Comparison of ENCODE assay signal across 1 cellular context in genomic region chr12:128818065-128819022, GRCh38.
TF ChIP-seq lines count a peak whose summit lies in the region.

No MANE protein-coding gene starts in this region.

TF ChIP-seq in GM12878, 131 proteins besides CTCF, POLR2A, EP300 and RAD21 (continued from another document and continues in another):
- TF ChIP-seq E4F1 (IDR thresholded peaks at IDR 0.05; ENCODE audit: borderline replicate concordance, partially characterized antibody): no peak
- no peak; a peak in 1 of 4 replicates for TF ChIP-seq IKZF2 (IDR thresholded peaks at IDR 0.05)
- no peak for TF ChIP-seq TAF1 (IDR thresholded peaks at IDR 0.05; ENCODE audit: borderline replicate concordance, low read depth, low read length)
- no peak for TF ChIP-seq NR2C1 (IDR thresholded peaks at IDR 0.05)
- no peak for TF ChIP-seq CHD4 (IDR thresholded peaks at IDR 0.05)
- no peak for TF ChIP-seq SRF (IDR thresholded peaks at IDR 0.05; ENCODE audit: low read depth in 2 of 2, low read length in 2 of 2)
- no peak for TF ChIP-seq PRDM15 (CRISPR knock-in tag; IDR thresholded peaks at IDR 0.05)
- 0 out of 2 replicates have a peak, but pooled peaks have one; percentile 61 for TF ChIP-seq ZBTB4 (CRISPR knock-in tag; IDR thresholded peaks at IDR 0.05)
- TF ChIP-seq KAT2A (conservative IDR thresholded peaks at IDR 0.05; ENCODE audit: control insufficient read depth, low read depth, low read length): no peak
- 0 out of 2 replicates have a peak, but pooled peaks have one; percentile 8 for TF ChIP-seq MXI1 (IDR thresholded peaks at IDR 0.05; ENCODE audit: low read depth, low read length)
- no peak for TF ChIP-seq E2F4 (IDR thresholded peaks at IDR 0.05; ENCODE audit: low read depth, low read length)
- TF ChIP-seq USF1 (IDR thresholded peaks at IDR 0.05; ENCODE audit: borderline replicate concordance, extremely low read length, insufficient read depth, low read depth, low read length): no peak
- 0 out of 2 replicates have a peak, but pooled peaks have one; percentile 47 for TF ChIP-seq SMARCA5 (IDR thresholded peaks at IDR 0.05)
- no peak for TF ChIP-seq RELB (IDR thresholded peaks at IDR 0.05; ENCODE audit: low read depth)
- TF ChIP-seq ASH2L (IDR thresholded peaks at IDR 0.05; ENCODE audit: borderline replicate concordance, low read depth): no peak
- no peak for TF ChIP-seq CHD2 (IDR thresholded peaks at IDR 0.05; ENCODE audit: borderline replicate concordance, low read depth, low read length)
- TF ChIP-seq SREBF2 (IDR thresholded peaks at IDR 0.05; ENCODE audit: low read length): no peak
- no peak; the same call in none of the 2 replicates for TF ChIP-seq NFIC (IDR thresholded peaks at IDR 0.05; ENCODE audit: low read depth, low read length)
- TF ChIP-seq E2F8 (IDR thresholded peaks at IDR 0.05; ENCODE audit: low read depth, partially characterized antibody): no peak
- no peak for TF ChIP-seq SMAD5 (IDR thresholded peaks at IDR 0.05; ENCODE audit: low read depth)
- TF ChIP-seq RCOR1 (conservative IDR thresholded peaks at IDR 0.05; ENCODE audit: low read depth, low read length): no peak
- peak; percentile 37 for TF ChIP-seq PBX3 (IDR thresholded peaks at IDR 0.05; ENCODE audit: insufficient replicate concordance, low read depth, low read length)
- no peak for TF ChIP-seq BCL3 (IDR thresholded peaks at IDR 0.05; ENCODE audit: borderline replicate concordance, insufficient read depth, low read depth, low read length, poor library complexity, severe bottlenecking)
- TF ChIP-seq PKNOX1 (IDR thresholded peaks at IDR 0.05): peak; percentile 19; the same call in 1 of the 2 replicates
- no peak for TF ChIP-seq RUNX3 (IDR thresholded peaks at IDR 0.05; ENCODE audit: low read length)
- TF ChIP-seq ESRRA (IDR thresholded peaks at IDR 0.05; ENCODE audit: low read length): no peak
- TF ChIP-seq ZNF274 (IDR thresholded peaks at IDR 0.05; ENCODE audit: insufficient read depth, insufficient read length): no peak
- no peak for TF ChIP-seq HDGF (IDR thresholded peaks at IDR 0.05)
- no peak for TF ChIP-seq TCF7 (IDR thresholded peaks at IDR 0.05; ENCODE audit: borderline replicate concordance)
- no peak for TF ChIP-seq HDAC6 (IDR thresholded peaks at IDR 0.05; ENCODE audit: unreplicated experiment)
- TF ChIP-seq NFYA (IDR thresholded peaks at IDR 0.05; ENCODE audit: borderline replicate concordance, low read depth, low read length): no peak
- TF ChIP-seq MLLT1 (IDR thresholded peaks at IDR 0.05): peak; percentile 83
- no peak for TF ChIP-seq KDM1A (IDR thresholded peaks at IDR 0.05; ENCODE audit: borderline replicate concordance)
- TF ChIP-seq RBBP5 (conservative IDR thresholded peaks at IDR 0.05): no peak
